10 cellular contexts compared by ENCODE assay signal in genomic region chr12:43501705-43502104, GRCh38. TPM values are rescaled to one million over a fixed set of nuclear protein-coding genes. Genes with fewer than 3 reads are reported as not detected.
DNase-seq lines count a peak whose midpoint lies in the region; ATAC-seq and TF ChIP-seq lines count a peak whose summit lies in the region.
"Had no signal": no experiment of that assay in that cellular context is flagged by ENCODE, and none has a peak within 500 bp of the region (broad histone marks: within the 10 kb centered on the region; RNA-seq: fewer than 3 reads in every experiment).

No MANE protein-coding gene starts in this region.

- H3K27ac Mint-ChIP-seq in progenitor cell of endocrine pancreas, result no peak overlapping the region
- H3K27ac Mint-ChIP-seq: memory B cell had no signal

- H3K4me3 Mint-ChIP-seq in progenitor cell of endocrine pancreas (ENCODE audit: low read depth), result no peak overlapping the region
- H3K4me3 Mint-ChIP-seq: memory B cell had no signal

- H3K27me3 Mint-ChIP-seq in progenitor cell of endocrine pancreas, result no peaks in the 10 kb centered on the region
- H3K27me3 Mint-ChIP-seq: memory B cell had no signal

- no peak for ATAC-seq in HG03469 (IDR thresholded peaks at IDR 0.05; ENCODE audit: unreplicated experiment)

- intact Hi-C loops in left ventricle myocardium inferior (cut with micrococcal nuclease), result no loop called here

- DNase-seq in NCI-H2107 treated with DMSO at 0.1 percent for 48 hours (lab: John Stamatoyannopoulos, UW; ENCODE audit: unreplicated experiment), result peak; percentile 6
- DNase-seq in NCI-H2107 (lab: John Stamatoyannopoulos, UW), result no peak
- peak in 2 of 3 experiments; percentile 14 to 60 for DNase-seq in NCI-H1417 (lab: John Stamatoyannopoulos, UW)
- peak; percentile 61 for DNase-seq in dedifferentiated amniotic fluid mesenchymal stem cell (ENCODE audit: extremely low spot score)
- no peak for DNase-seq in progenitor cell of endocrine pancreas (ENCODE audit: low spot score, unreplicated experiment)
- DNase-seq in left ventricle myocardium inferior, result no peak
- no peak for DNase-seq in superior temporal gyrus (ENCODE audit: extremely low spot score)

- peak; percentile 62 for TF ChIP-seq CTCF in progenitor cell of endocrine pancreas (IDR thresholded peaks at IDR 0.05; ENCODE audit: unreplicated experiment)
- TF ChIP-seq CTCF in left ventricle myocardium inferior (IDR thresholded peaks at IDR 0.05; ENCODE audit: borderline replicate concordance), result no peak

- H3K27ac ChIP-seq in left ventricle myocardium inferior (replicated peaks), result no peak overlapping the region
- H3K27ac ChIP-seq: BLaER1 had no signal

- no peak overlapping the region for H3K4me3 ChIP-seq in left ventricle myocardium inferior
- H3K4me3 ChIP-seq: BLaER1 had no signal

- H3K36me3 ChIP-seq in left ventricle myocardium inferior, result no peaks in the 10 kb centered on the region
- H3K36me3 ChIP-seq: BLaER1 had no signal

- no peaks in the 10 kb centered on the region for H3K4me1 Mint-ChIP-seq in progenitor cell of endocrine pancreas (ENCODE audit: low read depth)
- H3K4me1 Mint-ChIP-seq: memory B cell had no signal

- H3K9me3 Mint-ChIP-seq in progenitor cell of endocrine pancreas (ENCODE audit: low read depth), result no peaks in the 10 kb centered on the region

- no peaks in the 10 kb centered on the region for H3K27me3 ChIP-seq in left ventricle myocardium inferior (ENCODE audit: low read depth)
- H3K27me3 ChIP-seq: BLaER1 had no signal

- peaks cover 3% of the 10 kb centered on the region for H3K9me3 ChIP-seq in left ventricle myocardium inferior (replicated peaks)
- H3K9me3 ChIP-seq: BLaER1 had no signal

- H3K36me3 Mint-ChIP-seq in progenitor cell of endocrine pancreas (ENCODE audit: insufficient read depth), result no peaks in the 10 kb centered on the region
- H3K36me3 Mint-ChIP-seq: memory B cell had no signal

- H3K4me1 ChIP-seq in left ventricle myocardium inferior, result no peaks in the 10 kb centered on the region
- H3K4me1 ChIP-seq: BLaER1 had no signal

RNA-seq across cellular contexts. Expression of gene ADAMTS20, which starts 50.3 kb away (rescaled TPM):
- total RNA-seq in progenitor cell of endocrine pancreas, result 0.19 and 0.33 TPM in 2 replicates
- not detected for total RNA-seq in left ventricle myocardium inferior

Comparison
In these comparisons a context has a peak if more than half of its experiments do, and no peak if none do; other contexts are left out.
1. DNase-seq: peak in NCI-H2107 treated with DMSO at 0.1 percent for 48 hours (single experiment), NCI-H1417 (2 of 3) and dedifferentiated amniotic fluid mesenchymal stem cell (single experiment); none in NCI-H2107 (single experiment), progenitor cell of endocrine pancreas (single experiment), left ventricle myocardium inferior (single experiment) and superior temporal gyrus (single experiment).